ENCODE assay signal across 1 cellular context in the genomic region with DNA sequence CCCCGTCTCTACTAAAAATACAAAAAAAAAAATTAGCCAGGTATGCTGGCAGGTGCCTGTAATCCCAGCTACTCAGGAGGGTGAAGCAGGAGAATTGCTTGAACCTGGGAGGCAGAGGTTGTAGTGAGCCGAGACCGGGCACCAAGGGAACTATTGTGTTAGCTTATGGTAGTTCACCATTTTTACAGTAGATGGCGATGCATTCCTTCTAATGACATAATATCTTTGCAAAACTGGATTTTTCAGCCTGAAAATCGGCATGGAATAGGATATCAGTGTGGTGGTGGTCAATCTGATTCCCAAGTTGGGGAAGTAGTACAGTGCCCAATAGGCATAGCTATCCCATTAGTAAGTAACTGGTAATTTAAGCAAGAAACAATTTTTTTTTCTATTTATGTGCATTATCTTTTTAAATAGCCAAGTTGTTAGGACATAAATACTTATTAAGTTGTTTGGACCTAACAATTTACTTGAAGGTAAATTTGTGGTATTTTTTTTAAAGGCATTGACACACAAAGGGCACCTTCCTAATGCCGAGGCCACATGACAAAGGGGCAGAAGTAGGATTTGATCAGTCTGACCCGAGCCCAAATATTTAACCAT.
TF ChIP-seq lines count a peak whose summit lies in the region.

No MANE protein-coding gene starts in this region.

TF ChIP-seq in endothelial cell of umbilical vein, 7 proteins besides CTCF, POLR2A, EP300 and RAD21 (continued from another document):
- no peak for TF ChIP-seq JUN (IDR thresholded peaks at IDR 0.05; ENCODE audit: borderline replicate concordance, insufficient read depth, insufficient read length, low read depth)
